ENCODE assay signal across 1 cellular context in genomic region chr6:107496041-107496440, GRCh38.
TF ChIP-seq lines count a peak whose summit lies in the region.

No MANE protein-coding gene starts in this region.

TF ChIP-seq in HEK293, 187 proteins besides CTCF, POLR2A, EP300 and RAD21 (continued from another document):
- TF ChIP-seq PRDM6 (tag by site-specific recombination; IDR thresholded peaks at IDR 0.05): no peak
- no peak for TF ChIP-seq ZNF292 (tag by site-specific recombination; IDR thresholded peaks at IDR 0.05; ENCODE audit: borderline replicate concordance, low read depth)
- TF ChIP-seq KLF9 (tag by site-specific recombination; IDR thresholded peaks at IDR 0.05; ENCODE audit: low read depth): no peak
- no peak for TF ChIP-seq ZNF311 (tag by site-specific recombination; IDR thresholded peaks at IDR 0.05; ENCODE audit: borderline replicate concordance)
- 0 out of 2 replicates have a peak, but pooled peaks have one; percentile 12 for TF ChIP-seq FEZF1 (tag by site-specific recombination; IDR thresholded peaks at IDR 0.05)
